Comparison of ENCODE assay signal across 8 cellular contexts in genomic region chr2:100819365-100820345, GRCh38. TPM values are rescaled to one million over a fixed set of nuclear protein-coding genes. Genes with fewer than 3 reads are reported as not detected.
DNase-seq lines count a peak whose midpoint lies in the region; TF ChIP-seq lines count a peak whose summit lies in the region.

A gene with protein sequence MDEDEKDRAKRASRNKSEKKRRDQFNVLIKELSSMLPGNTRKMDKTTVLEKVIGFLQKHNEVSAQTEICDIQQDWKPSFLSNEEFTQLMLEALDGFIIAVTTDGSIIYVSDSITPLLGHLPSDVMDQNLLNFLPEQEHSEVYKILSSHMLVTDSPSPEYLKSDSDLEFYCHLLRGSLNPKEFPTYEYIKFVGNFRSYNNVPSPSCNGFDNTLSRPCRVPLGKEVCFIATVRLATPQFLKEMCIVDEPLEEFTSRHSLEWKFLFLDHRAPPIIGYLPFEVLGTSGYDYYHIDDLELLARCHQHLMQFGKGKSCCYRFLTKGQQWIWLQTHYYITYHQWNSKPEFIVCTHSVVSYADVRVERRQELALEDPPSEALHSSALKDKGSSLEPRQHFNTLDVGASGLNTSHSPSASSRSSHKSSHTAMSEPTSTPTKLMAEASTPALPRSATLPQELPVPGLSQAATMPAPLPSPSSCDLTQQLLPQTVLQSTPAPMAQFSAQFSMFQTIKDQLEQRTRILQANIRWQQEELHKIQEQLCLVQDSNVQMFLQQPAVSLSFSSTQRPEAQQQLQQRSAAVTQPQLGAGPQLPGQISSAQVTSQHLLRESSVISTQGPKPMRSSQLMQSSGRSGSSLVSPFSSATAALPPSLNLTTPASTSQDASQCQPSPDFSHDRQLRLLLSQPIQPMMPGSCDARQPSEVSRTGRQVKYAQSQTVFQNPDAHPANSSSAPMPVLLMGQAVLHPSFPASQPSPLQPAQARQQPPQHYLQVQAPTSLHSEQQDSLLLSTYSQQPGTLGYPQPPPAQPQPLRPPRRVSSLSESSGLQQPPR (plus strand): TSS chr2:100820139. CDS start chr2:100904755, 84,616 bp downstream.

- H2AFZ ChIP-seq in MM.1S (ENCODE audit: low read length): no peak within 1 kb of the TSS

- no peak within 1 kb of the TSS for H3K4me2 ChIP-seq in MM.1S (ENCODE audit: low read depth, low read length)

- no peak for TF ChIP-seq EP300 in transverse colon (IDR thresholded peaks at IDR 0.05; ENCODE audit: low read depth)

- WGBS in esophagus, 2 donors: 1 to 2% methylated on average over 49 to 105 of the region's 105 CpGs
- WGBS in transverse colon (ENCODE audit: low coverage in 1 of 2), 2 donors: 17% methylated on average over 24 of the region's 105 CpGs; no CpG with 5 or more reads in 1 of the 2 donors

- peaks cover 0 to 4% of the 10 kb centered on the region in 2 donors for H3K4me1 ChIP-seq in esophagus (ENCODE audit: control insufficient read depth in 2 of 2, insufficient read depth in 2 of 2, low read length in 1 of 2)
- peaks cover 0 to 37% (median 18%) of the 10 kb centered on the region in 4 donors for H3K4me1 ChIP-seq in transverse colon
- H3K4me1 ChIP-seq in MM.1S (ENCODE audit: low read length): no peaks in the 10 kb centered on the region

- peak within 1 kb of the TSS; percentile 97 to 99 for H3K27ac ChIP-seq in esophagus (ENCODE audit: low read depth in 2 of 2, low read length in 1 of 2)
- peak within 1 kb of the TSS; percentile 90 to 94 (median 92) for H3K27ac ChIP-seq in transverse colon
- H3K27ac ChIP-seq in MM.1S (ENCODE audit: low read length): no peak within 1 kb of the TSS

- no peaks in the 10 kb centered on the region for H3K36me3 ChIP-seq in esophagus (ENCODE audit: control insufficient read depth in 2 of 2, insufficient read depth in 2 of 2, low read length in 1 of 2)
- no peaks in the 10 kb centered on the region for H3K36me3 ChIP-seq in transverse colon
- H3K36me3 ChIP-seq in MM.1S (replicated peaks; ENCODE audit: insufficient read depth, low read length): no peaks in the 10 kb centered on the region

- TF ChIP-seq CTCF in transverse colon (IDR thresholded peaks at IDR 0.05) (no peak), MM.1S (IDR thresholded peaks at IDR 0.05; ENCODE audit: low read length) (no peak)

- TF ChIP-seq POLR2A in transverse colon (IDR thresholded peaks at IDR 0.05): no peak

- no peaks in the 10 kb centered on the region for H3K79me2 ChIP-seq in MM.1S (ENCODE audit: low read length)

- in situ Hi-C loops in transverse colon (cut with MboI; ENCODE audit: low pct_ligation_motif_present in 1 of 4, low pct_unique_long_range_greater_than_20kb in 1 of 4, low sequenced_read_pairs in 3 of 4): no loop called here

- DNase-seq in NCI-H748 (lab: John Stamatoyannopoulos, UW; ENCODE audit: unreplicated experiment) (peak; percentile 51), NCI-H748 treated with DMSO at 0.1 percent for 48 hours (lab: John Stamatoyannopoulos, UW) (no peak), mucosa of gallbladder (ENCODE audit: low spot score) (no peak), transverse colon (peak; percentile 59), MM.1S (no peak), SHP77 treated with DMSO at 0.1 percent for 48 hours (lab: John Stamatoyannopoulos, UW) (no peak)
- peak; percentile 20 to 23 for DNase-seq in activated CD4-positive, alpha-beta T cell treated with anti-CD3 and anti-CD28 coated beads, Interleukin-2, amount 50 U/mL, for 4 hours

- H3K27me3 ChIP-seq in esophagus (ENCODE audit: control insufficient read depth in 1 of 2, insufficient read depth in 2 of 2, low read length in 2 of 2): no peaks in the 10 kb centered on the region
- no peaks in the 10 kb centered on the region for H3K27me3 ChIP-seq in transverse colon
- no peaks in the 10 kb centered on the region for H3K27me3 ChIP-seq in MM.1S (replicated peaks; ENCODE audit: insufficient read depth, low read length)

- intact Hi-C loops in transverse colon (cut with DNase I; ENCODE audit: low total_unique reads): loop anchor here (10.0 kb wide), 1 partner anchor 65 kb away; no protein-coding TSS in a partner anchor

- no peaks in the 10 kb centered on the region for H3K9me3 ChIP-seq in esophagus (ENCODE audit: control insufficient read depth in 2 of 2, insufficient read depth in 1 of 2, low read depth in 1 of 2, low read length in 1 of 2)
- no peaks in the 10 kb centered on the region for H3K9me3 ChIP-seq in transverse colon
- H3K9me3 ChIP-seq in MM.1S (replicated peaks; ENCODE audit: insufficient read depth, low read length): no peaks in the 10 kb centered on the region

- H3K4me3 ChIP-seq in esophagus (ENCODE audit: low read depth in 1 of 2, low read length in 2 of 2) (peak within 1 kb of the TSS; percentile 85 to 87), transverse colon (peak within 1 kb of the TSS; percentile 75 to 89 (median 84)), MM.1S (ENCODE audit: low read length) (no peak within 1 kb of the TSS)

- H3F3A ChIP-seq in MM.1S (ENCODE audit: insufficient read depth, low read length): no peaks in the 10 kb centered on the region

- H4K20me1 ChIP-seq in MM.1S (ENCODE audit: insufficient read depth, low read length): no peaks in the 10 kb centered on the region

- no peaks in the 10 kb centered on the region for H3K9me2 ChIP-seq in MM.1S (replicated peaks; ENCODE audit: insufficient read depth, low read length)

- H3K9ac ChIP-seq in MM.1S (ENCODE audit: low read length): no peak within 1 kb of the TSS

RNA-seq across cellular contexts. Expression of the gene that starts here (rescaled TPM):
- 10 to 100 TPM; 62.7 to 70.0 TPM for polyA plus RNA-seq in esophagus
- 47.4 TPM for total RNA-seq in mucosa of gallbladder
- total RNA-seq in transverse colon: 100 to 1,000 TPM in 3 of 4 donors, 10 to 100 TPM in 1; 63.0 to 134 (median 115) TPM

Comparison
In these comparisons a context has a peak if more than half of its experiments do, and no peak if none do; other contexts are left out.
1. DNase-seq: peak in NCI-H748 (single experiment), activated CD4-positive, alpha-beta T cell treated with anti-CD3 and anti-CD28 coated beads, Interleukin-2, amount 50 U/mL, for 4 hours (2 of 2) and transverse colon (single experiment); none in NCI-H748 treated with DMSO at 0.1 percent for 48 hours (single experiment), mucosa of gallbladder (single experiment), MM.1S (single experiment) and SHP77 treated with DMSO at 0.1 percent for 48 hours (single experiment).